7 cellular contexts compared by ENCODE assay signal in the genomic region with DNA sequence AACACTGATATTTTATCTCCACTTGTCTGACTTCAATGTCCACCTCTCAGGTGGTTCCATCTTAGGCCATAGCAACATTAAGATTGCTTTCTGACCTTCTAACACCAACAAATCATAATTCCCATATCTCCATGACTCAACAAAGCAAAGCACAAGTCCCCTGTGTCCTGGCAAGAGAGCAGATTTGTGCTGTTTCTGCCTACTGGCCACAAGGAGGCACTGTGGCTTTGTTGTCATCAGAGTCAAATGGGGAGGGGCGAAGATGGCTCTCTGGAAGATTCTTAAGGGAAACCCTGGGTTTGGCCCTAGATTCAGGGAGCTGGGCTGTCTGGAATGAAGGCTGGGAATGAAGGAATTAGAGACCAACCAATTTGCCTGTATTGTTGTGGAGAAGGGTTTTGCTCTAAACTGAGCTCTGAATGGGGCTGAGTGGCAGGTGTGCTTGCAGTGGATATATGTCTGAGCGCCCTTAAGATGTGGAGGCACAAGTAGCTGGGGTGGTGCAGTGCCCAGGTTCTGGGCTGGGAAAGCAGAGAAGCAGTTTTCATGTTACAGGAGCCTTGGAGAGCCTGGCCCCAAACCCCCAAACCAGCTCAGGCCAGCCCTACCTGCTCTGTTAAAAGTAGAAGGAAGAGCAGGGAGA.
DNase-seq lines count a peak whose midpoint lies in the region; ATAC-seq and TF ChIP-seq lines count a peak whose summit lies in the region.

No MANE protein-coding gene starts in this region.

- H2AK5ac ChIP-seq in neuronal stem cell (ENCODE audit: low read depth, low read length), result no peak overlapping the region

- 84 to 86% methylated on average over 1 to 2 of the region's 2 CpGs for WGBS in endodermal cell (ENCODE audit: insufficient coverage in 1 of 2, insufficient read length in 1 of 2), 2 experiments
- WGBS in neuronal stem cell (ENCODE audit: extremely low coverage in 2 of 2, insufficient read length in 2 of 2, insufficient replicate concordance in 1 of 2), 2 donors, result no CpG with 5 or more reads among the region's 2 CpGs

- H3K36me3 Mint-ChIP-seq in T-cell, result no peaks in the 10 kb centered on the region
- H3K36me3 Mint-ChIP-seq in endodermal cell (ENCODE audit: low read depth), result no peaks in the 10 kb centered on the region

- no peak overlapping the region for H3K4ac ChIP-seq in neuronal stem cell (ENCODE audit: low read length)

- H3K9me3 ChIP-seq in endodermal cell (ENCODE audit: control insufficient read depth, low read length) (no peaks in the 10 kb centered on the region), neuronal stem cell (replicated peaks in 1 of 2; ENCODE audit: control insufficient read depth in 2 of 2, insufficient read depth in 1 of 2, low read depth in 1 of 2, low read length in 2 of 2) (no peaks in the 10 kb centered on the region)

- no peaks in the 10 kb centered on the region for H3K9me3 Mint-ChIP-seq in T-cell
- H3K9me3 Mint-ChIP-seq in endodermal cell, result no peaks in the 10 kb centered on the region

- H3K27me3 ChIP-seq in endodermal cell (ENCODE audit: control insufficient read depth, insufficient read depth, low read length, poor library complexity, severe bottlenecking) (no peaks in the 10 kb centered on the region), neuronal stem cell (ENCODE audit: control insufficient read depth in 3 of 3, insufficient read depth in 3 of 3, low read depth in 1 of 3, low read length in 3 of 3) (no peaks in the 10 kb centered on the region)

- H2AFZ ChIP-seq in neuronal stem cell (ENCODE audit: low read length), result no peak overlapping the region

- POLR2A ChIA-PET in GM10248 (lab: Yijun Ruan, JAX) (no interaction called here), T-cell (lab: Charles Lee) (no interaction called here)

- H3K4me1 Mint-ChIP-seq in T-cell, result peaks cover 2 to 8% (median 7%) of the 10 kb centered on the region in 3 donors
- no peaks in the 10 kb centered on the region for H3K4me1 Mint-ChIP-seq in endodermal cell

- no peak overlapping the region for H3K4me2 ChIP-seq in neuronal stem cell (ENCODE audit: insufficient read depth, low read length, poor library complexity, severe bottlenecking)

- H4K8ac ChIP-seq in neuronal stem cell (ENCODE audit: low read depth, low read length), result no peak overlapping the region

- H3K27ac ChIP-seq in endodermal cell (ENCODE audit: low read depth, low read length) (no peak overlapping the region), neuronal stem cell (replicated peaks; ENCODE audit: low read length) (no peak overlapping the region)

- H3K4me3 Mint-ChIP-seq in T-cell (peak overlapping the region in 2 of 3 donors; percentile 8 to 28), endodermal cell (no peak overlapping the region)

- no peak overlapping the region for H3K14ac ChIP-seq in neuronal stem cell (ENCODE audit: low read length)

- H3K18ac ChIP-seq in neuronal stem cell (ENCODE audit: low read length), result no peak overlapping the region

- H2BK12ac ChIP-seq in neuronal stem cell (ENCODE audit: low read length), result no peak overlapping the region

- H3K4me1 ChIP-seq in endodermal cell (ENCODE audit: control insufficient read depth, insufficient read depth, low read length) (no peaks in the 10 kb centered on the region), neuronal stem cell (ENCODE audit: control insufficient read depth in 2 of 2, insufficient read depth in 1 of 2, low read depth in 1 of 2, low read length in 2 of 2) (no peaks in the 10 kb centered on the region)

- H3K27ac Mint-ChIP-seq in T-cell, result peak overlapping the region in 1 of 2 donors; percentile 26
- H3K27ac Mint-ChIP-seq in endodermal cell, result no peak overlapping the region

- H2BK120ac ChIP-seq in neuronal stem cell (ENCODE audit: low read depth, low read length), result no peak overlapping the region

- no peak overlapping the region for H3K4me3 ChIP-seq in endodermal cell (ENCODE audit: low read length)
- H3K4me3 ChIP-seq in neuronal stem cell (ENCODE audit: low read length in 2 of 2), result no peak overlapping the region

- H3K9ac ChIP-seq in endodermal cell (ENCODE audit: extremely low read depth, low read length, poor library complexity, severe bottlenecking) (no peak overlapping the region), neuronal stem cell (ENCODE audit: low read depth, low read length, poor library complexity) (no peak overlapping the region)

- H3K27me3 Mint-ChIP-seq in T-cell (no peaks in the 10 kb centered on the region), endodermal cell (ENCODE audit: insufficient read depth) (no peaks in the 10 kb centered on the region)

- H3K79me1 ChIP-seq in neuronal stem cell (ENCODE audit: low read depth, low read length), result no peaks in the 10 kb centered on the region

- ATAC-seq in GM19468 (IDR thresholded peaks at IDR 0.05; ENCODE audit: extremely low read depth, unreplicated experiment), result peak; percentile 74
- ATAC-seq in HG03520 (IDR thresholded peaks at IDR 0.05; ENCODE audit: unreplicated experiment), result peak; percentile 77
- peak; percentile 70 to 81 (median 72) for ATAC-seq in T-cell (replicated peaks in 1 of 4)

- no peak overlapping the region for H2BK15ac ChIP-seq in neuronal stem cell (ENCODE audit: low read length)

- H3K23ac ChIP-seq in neuronal stem cell (ENCODE audit: low read depth, low read length, poor library complexity), result no peak overlapping the region

- TF ChIP-seq CTCF in GM10248 (IDR thresholded peaks at IDR 0.05; ENCODE audit: control extremely low read depth, extremely low read depth, low read depth, missing control alignments) (peak; percentile 68), endodermal cell (conservative IDR thresholded peaks at IDR 0.05) (peak; percentile 86)

- H2BK5ac ChIP-seq in neuronal stem cell (ENCODE audit: low read length), result no peak overlapping the region

- no peak overlapping the region for H4K91ac ChIP-seq in neuronal stem cell (ENCODE audit: low read depth, low read length, poor library complexity)

- H3K36me3 ChIP-seq in endodermal cell (ENCODE audit: control insufficient read depth, insufficient read depth, low read length) (no peaks in the 10 kb centered on the region), neuronal stem cell (replicated peaks in 1 of 2; ENCODE audit: control insufficient read depth in 2 of 2, insufficient read depth in 2 of 2, low read length in 2 of 2) (no peaks in the 10 kb centered on the region)

- CTCF ChIA-PET in GM10248 (lab: Yijun Ruan, JAX), result interaction anchor here (0.7 to 2.3 kb wide), 17 partner anchors 10 to 166 kb away, joined by 3 to 10 read pairs (median 4); no protein-coding TSS in a partner anchor
- CTCF ChIA-PET in T-cell (lab: Charles Lee), result interaction anchor here (0.5 to 1.1 kb wide), 10 partner anchors 11 to 803 kb away, joined by 3 to 4 read pairs (median 3); no protein-coding TSS in a partner anchor

- peak; percentile 58 for DNase-seq in GM10248 (ENCODE audit: extremely low spot score)
- peak in 29 of 34 experiments; percentile 4 to 47 (median 20) for DNase-seq in T-cell
- peak; percentile 81 for DNase-seq in endodermal cell
- DNase-seq in neuronal stem cell (ENCODE audit: low spot score), result peak; percentile 23
- no peak for DNase-seq in NCI-H2107 (lab: John Stamatoyannopoulos, UW)
